1 cellular context compared by ENCODE assay signal in the genomic region with DNA sequence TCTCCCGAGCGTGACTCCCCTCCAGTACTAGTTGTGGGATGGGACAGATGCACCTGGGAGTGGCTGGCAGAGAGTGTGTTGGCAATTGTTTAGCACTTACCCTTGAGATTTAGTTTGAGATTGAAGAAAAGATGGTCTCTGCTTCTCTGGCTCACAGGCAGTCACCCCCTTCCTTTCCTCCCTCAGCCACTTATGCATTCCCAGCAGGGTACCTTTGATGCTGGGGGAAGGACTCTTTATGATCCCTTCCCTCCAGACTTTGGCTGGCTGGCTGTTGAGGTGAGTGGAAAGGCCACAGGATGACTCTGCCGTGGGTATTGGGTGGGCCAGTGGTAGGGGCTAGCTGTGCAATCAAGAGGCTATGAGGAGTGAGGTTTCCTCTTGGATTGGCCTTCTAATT.
TF ChIP-seq lines count a peak whose summit lies in the region.

No MANE protein-coding gene starts in this region.

TF ChIP-seq in GM23338, 12 proteins besides CTCF, POLR2A, EP300 and RAD21 (continued from another document):
- no peak for TF ChIP-seq ZNF462 (CRISPR knock-in tag; IDR thresholded peaks at IDR 0.05)
- TF ChIP-seq ZNF331 (CRISPR knock-in tag; IDR thresholded peaks at IDR 0.05; ENCODE audit: low read depth), result no peak
- TF ChIP-seq EZH2 (IDR thresholded peaks at IDR 0.05; ENCODE audit: low read depth, unreplicated experiment), result no peak
- no peak for TF ChIP-seq REST (IDR thresholded peaks at IDR 0.05; ENCODE audit: unreplicated experiment)
- no peak for TF ChIP-seq STAT1 (IDR thresholded peaks at IDR 0.05; ENCODE audit: unreplicated experiment)
- TF ChIP-seq CREB1 (CRISPR knock-in tag; IDR thresholded peaks at IDR 0.05; ENCODE audit: low read depth), result no peak
